Comparison of ENCODE assay signal across 25 cellular contexts in the genomic region with DNA sequence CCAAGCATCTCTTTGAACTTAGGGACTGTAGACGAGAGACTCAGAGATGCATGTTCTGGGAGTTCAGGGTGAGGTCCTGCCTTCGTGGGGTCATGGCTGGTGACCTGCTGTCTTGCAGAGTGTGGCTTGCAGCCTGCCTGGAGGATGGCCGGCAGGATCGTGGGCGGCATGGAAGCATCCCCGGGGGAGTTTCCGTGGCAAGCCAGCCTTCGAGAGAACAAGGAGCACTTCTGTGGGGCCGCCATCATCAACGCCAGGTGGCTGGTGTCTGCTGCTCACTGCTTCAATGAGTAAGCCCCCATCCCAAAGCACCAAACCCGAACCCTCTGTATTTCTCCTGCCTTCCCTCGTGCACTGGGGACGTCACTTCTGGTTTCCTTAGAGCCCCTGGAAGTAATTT. TPM values are rescaled to one million over a fixed set of nuclear protein-coding genes. Genes with fewer than 3 reads are reported as not detected.
DNase-seq lines count a peak whose midpoint lies in the region; ATAC-seq, FAIRE-seq and TF ChIP-seq lines count a peak whose summit lies in the region.
"Had no signal": no experiment of that assay in that cellular context is flagged by ENCODE, and none has a peak within 500 bp of the region (broad histone marks: within the 10 kb centered on the region; RNA-seq: fewer than 3 reads in every experiment).

No MANE protein-coding gene starts in this region.

- H3K4ac ChIP-seq in neuronal stem cell (ENCODE audit: low read length), result no peak overlapping the region

- TF ChIP-seq POLR2A in K562 (conservative IDR thresholded peaks at IDR 0.05) (no peak), upper lobe of left lung (IDR thresholded peaks at IDR 0.05) (no peak)

- intact Hi-C loops in K562 (cut with micrococcal nuclease), result no loop called here

- no peak for FAIRE-seq in K562 (lab: Jason Lieb, UNC)
- FAIRE-seq: A549, GM12892, GM19239 had no signal

- H3K4me2 ChIP-seq in BLaER1 (peak overlapping the region; percentile 59), K562 (ENCODE audit: insufficient read depth, low read length) (no peak overlapping the region), neuronal stem cell (ENCODE audit: insufficient read depth, low read length, poor library complexity, severe bottlenecking) (no peak overlapping the region)
- H3K4me2 ChIP-seq: A549 had no signal

- H2BK12ac ChIP-seq in neuronal stem cell (ENCODE audit: low read length), result no peak overlapping the region

- H2BK120ac ChIP-seq in neuronal stem cell (ENCODE audit: low read depth, low read length), result no peak overlapping the region

- H3K27ac ChIP-seq in BLaER1 (no peak overlapping the region), K562 (ENCODE audit: extremely low read depth, low read depth, low read length) (no peak overlapping the region), neuronal stem cell (replicated peaks; ENCODE audit: low read length) (no peak overlapping the region), upper lobe of left lung (no peak overlapping the region)
- H3K27ac ChIP-seq: A549 had no signal

- no peak for TF ChIP-seq RAD21 in K562 (CRISPR knock-in tag; conservative IDR thresholded peaks at IDR 0.05 in 1 of 2, IDR thresholded peaks at IDR 0.05 in 1 of 2)

- H3K9me3 ChIP-seq in BLaER1 (peaks cover 7% of the 10 kb centered on the region), K562 (replicated peaks; ENCODE audit: control insufficient read depth, insufficient read depth, low read depth, low read length) (no peaks in the 10 kb centered on the region; the same call in 1 of the 2 replicates), neuronal stem cell (replicated peaks in 1 of 2; ENCODE audit: control insufficient read depth in 2 of 2, insufficient read depth in 1 of 2, low read depth in 1 of 2, low read length in 2 of 2) (peaks cover 0 to 2% of the 10 kb centered on the region in 2 donors), upper lobe of left lung (peaks cover 0 to 2% (median 0%) of the 10 kb centered on the region in 4 donors)
- H3K9me3 ChIP-seq: A549 had no signal

- no peaks in the 10 kb centered on the region for H3K79me1 ChIP-seq in neuronal stem cell (ENCODE audit: low read depth, low read length)

- H2BK15ac ChIP-seq in neuronal stem cell (ENCODE audit: low read length), result no peak overlapping the region

- peak overlapping the region; percentile 85 for H3K18ac ChIP-seq in neuronal stem cell (ENCODE audit: low read length)

- no peaks in the 10 kb centered on the region for H4K20me1 ChIP-seq in BLaER1
- no peaks in the 10 kb centered on the region for H4K20me1 ChIP-seq in K562 (replicated peaks; ENCODE audit: control insufficient read depth, insufficient read depth, low read length)

- TF ChIP-seq EP300 in K562 (IDR thresholded peaks at IDR 0.05; ENCODE audit: low read length) (no peak), upper lobe of left lung (IDR thresholded peaks at IDR 0.05) (no peak)

- 30% methylated on average over 13 of the region's 13 CpGs for WGBS in K562 (ENCODE audit: insufficient coverage, low coverage, missing lambda C conversion rate)
- no CpG with 5 or more reads among the region's 13 CpGs for WGBS in neuronal stem cell (ENCODE audit: extremely low coverage in 2 of 2, insufficient read length in 2 of 2, insufficient replicate concordance in 1 of 2), 2 donors
- 66 to 67% methylated on average over 7 to 13 of the region's 13 CpGs for WGBS in upper lobe of left lung, 2 donors

- peak overlapping the region; percentile 48 for H2AFZ ChIP-seq in K562 (ENCODE audit: low read depth, low read length)
- H2AFZ ChIP-seq in neuronal stem cell (ENCODE audit: low read length), result peak overlapping the region; percentile 18

- no peak for ATAC-seq in K562
- ATAC-seq in GM21528 (IDR thresholded peaks at IDR 0.05; ENCODE audit: low FRiP score, unreplicated experiment), result no peak
- ATAC-seq in upper lobe of left lung (ENCODE audit: low FRiP score in 2 of 2), result no peak
- ATAC-seq: A549 had no signal

- H2AK5ac ChIP-seq in neuronal stem cell (ENCODE audit: low read depth, low read length), result peak overlapping the region; percentile 89

- DNase-seq in GM10248 (ENCODE audit: extremely low spot score) (peak; percentile 5), K562 (ENCODE audit: extremely low read depth in 1 of 4, low spot score in 3 of 4) (peak in 2 of 4 experiments; percentile 3 to 4), neuronal stem cell (ENCODE audit: low spot score) (no peak), NCI-H1930 (lab: John Stamatoyannopoulos, UW) (no peak), upper lobe of left lung (no peak), LoVo (ENCODE audit: low spot score) (no peak)
- DNase-seq: 8988T; ACHN; Calu3; CD4-positive, alpha-beta T cell; CD8-positive, alpha-beta memory T cell; COR-L47; DMS53; DMS79 treated with DMSO at 0.1 percent for 48 hours; GF-D8; GOT3; H7; HCEC 1CT had no signal

- no peaks in the 10 kb centered on the region for H3K36me3 ChIP-seq in BLaER1
- no peaks in the 10 kb centered on the region for H3K36me3 ChIP-seq in K562 (ENCODE audit: control insufficient read depth, insufficient read depth, low read length)
- no peaks in the 10 kb centered on the region for H3K36me3 ChIP-seq in neuronal stem cell (replicated peaks in 1 of 2; ENCODE audit: control insufficient read depth in 2 of 2, insufficient read depth in 2 of 2, low read length in 2 of 2)
- no peaks in the 10 kb centered on the region for H3K36me3 ChIP-seq in upper lobe of left lung

- H3K23ac ChIP-seq in neuronal stem cell (ENCODE audit: low read depth, low read length, poor library complexity), result no peak overlapping the region

- POLR2A ChIA-PET in GM10248 (lab: Yijun Ruan, JAX) (no interaction called here), K562 (lab: Yijun Ruan, JAX) (interaction anchor here (1.0 to 1.7 kb wide), 2 partner anchors 13 to 23 kb away, joined by 3 to 4 read pairs; no protein-coding TSS in a partner anchor)

- no peak overlapping the region for H2BK5ac ChIP-seq in neuronal stem cell (ENCODE audit: low read length)

- no peak overlapping the region for H3K14ac ChIP-seq in neuronal stem cell (ENCODE audit: low read length)

- in situ Hi-C loops in K562 (cut with MboI), result no loop called here

- no peak for TF ChIP-seq CTCF in GM10248 (IDR thresholded peaks at IDR 0.05; ENCODE audit: control extremely low read depth, extremely low read depth, low read depth, missing control alignments)
- TF ChIP-seq CTCF in K562 (IDR thresholded peaks at IDR 0.05 in 2 of 3, conservative IDR thresholded peaks at IDR 0.05 in 1 of 3; ENCODE audit: insufficient read depth in 2 of 3, low read depth in 1 of 3, low read length in 3 of 3), result no peak
- no peak for TF ChIP-seq CTCF in upper lobe of left lung (IDR thresholded peaks at IDR 0.05)

- H3K9ac ChIP-seq in BLaER1 (no peak overlapping the region), K562 (ENCODE audit: insufficient read depth in 1 of 2, low read depth in 2 of 2, low read length in 2 of 2) (no peak overlapping the region), neuronal stem cell (ENCODE audit: low read depth, low read length, poor library complexity) (no peak overlapping the region)

- no peaks in the 10 kb centered on the region for H3K79me2 ChIP-seq in K562 (ENCODE audit: control insufficient read depth, insufficient read depth, low read length)

- H4K91ac ChIP-seq in neuronal stem cell (ENCODE audit: low read depth, low read length, poor library complexity), result no peak overlapping the region

- H4K8ac ChIP-seq in neuronal stem cell (ENCODE audit: low read depth, low read length), result no peak overlapping the region

- H3K4me1 ChIP-seq in BLaER1 (peaks cover 16% of the 10 kb centered on the region), K562 (replicated peaks in 1 of 2; ENCODE audit: control insufficient read depth in 2 of 2, insufficient read depth in 2 of 2, low read length in 2 of 2) (peaks cover 0 to 24% of the 10 kb centered on the region in 2 experiments; a peak in 3 of 5 replicates), neuronal stem cell (ENCODE audit: control insufficient read depth in 2 of 2, insufficient read depth in 1 of 2, low read depth in 1 of 2, low read length in 2 of 2) (no peaks in the 10 kb centered on the region), upper lobe of left lung (no peaks in the 10 kb centered on the region)
- H3K4me1 ChIP-seq: A549 had no signal

- H3K9me1 ChIP-seq in K562 (ENCODE audit: control insufficient read depth, insufficient read depth, low read length), result no peaks in the 10 kb centered on the region

- CTCF ChIA-PET in GM10248 (lab: Yijun Ruan, JAX) (interaction anchor here (2.5 kb wide), 1 partner anchor 13 kb away, joined by 10 read pairs; no protein-coding TSS in a partner anchor), K562 (lab: Yijun Ruan, JAX; ENCODE audit: low intra/inter-chr PET ratio) (no interaction called here)

- H3K27me3 ChIP-seq in BLaER1, result no peaks in the 10 kb centered on the region
- peaks cover 0 to 3% of the 10 kb centered on the region in 2 experiments; a peak in 2 of 5 replicates for H3K27me3 ChIP-seq in K562 (ENCODE audit: control insufficient read depth in 2 of 2, insufficient read depth in 2 of 2, low read length in 2 of 2)
- no peaks in the 10 kb centered on the region for H3K27me3 ChIP-seq in neuronal stem cell (ENCODE audit: control insufficient read depth in 3 of 3, insufficient read depth in 3 of 3, low read depth in 1 of 3, low read length in 3 of 3)
- no peaks in the 10 kb centered on the region for H3K27me3 ChIP-seq in upper lobe of left lung

- H3K4me3 ChIP-seq in BLaER1 (no peak overlapping the region), K562 (no peak overlapping the region), neuronal stem cell (ENCODE audit: low read length in 2 of 2) (no peak overlapping the region), upper lobe of left lung (no peak overlapping the region)
- H3K4me3 ChIP-seq: A549 had no signal

- no TSS peak for BruUV-seq in K562 (replicated peaks; lab: Mats Ljungman, UMichigan)

RNA-seq across cellular contexts. Expression of gene TIMM13, which starts 22.1 kb away (rescaled TPM):
- total RNA-seq in K562 (2011; cell fraction: chromatin; rRNA removed; ENCODE audit: low replicate concordance), result 33.4 and 83.5 TPM in 2 replicates
- 50.0 and 67.9 TPM in 2 replicates for total RNA-seq in K562 (2011; cell fraction: nucleolus; rRNA removed)
- 30.1 and 33.7 TPM in 2 replicates for total RNA-seq in K562 (2011; cell fraction: nucleoplasm; rRNA removed)
- 112 and 140 TPM in 2 replicates for total RNA-seq in K562 (2014; rRNA removed)
- 13.8 and 18.7 TPM in 2 replicates for total RNA-seq in K562 (2014; rRNA removed; fragmentation: Illumina TruSeq; extraction: Trizol)
- 81.1 and 90.4 TPM in 2 replicates for total RNA-seq in K562 (2015; rRNA removed; fragmentation: Illumina TruSeq; extraction: Trizol)
- 215 and 235 TPM in 2 replicates for total RNA-seq in K562 (2021)
- polyA plus RNA-seq in K562 (2011; rRNA removed), result 35.0 and 50.3 TPM in 2 replicates
- polyA plus RNA-seq in K562 (2011; cell fraction: cytosol; rRNA removed), result 77.5 and 236 TPM in 2 replicates
- polyA plus RNA-seq in K562 (2011; cell fraction: nucleus; rRNA removed), result 41.8 and 63.1 TPM in 2 replicates
- polyA plus RNA-seq in K562 (2012), result 83.8 and 112 TPM in 2 replicates
- 20.3 and 68.0 TPM in 2 replicates for polyA plus RNA-seq in K562 (2014; fragmentation: Illumina TruSeq; extraction: Trizol)
- polyA plus RNA-seq in K562 (2014; fragmentation: Nextera tagmentation; extraction: Ambion mirVana), result 10 to 100 TPM; 17.6 to 71.8 TPM
- 105 and 132 TPM in 2 replicates for polyA plus RNA-seq in K562 (2014; rRNA removed)
- polyA minus RNA-seq in K562 (2011; rRNA and poly(A)+ RNA removed), result 4.1 and 9.6 TPM in 2 replicates
- 27.2 and 34.0 TPM in 2 replicates for polyA minus RNA-seq in K562 (2011; cell fraction: cytosol; rRNA and poly(A)+ RNA removed)
- polyA minus RNA-seq in K562 (2011; cell fraction: nucleus; rRNA and poly(A)+ RNA removed), result 18.0 and 20.1 TPM in 2 replicates
- 75.3 TPM for polyA plus RNA-seq in neuronal stem cell (2013, experiment 1 of 2)
- polyA plus RNA-seq in neuronal stem cell (2013, experiment 2 of 2), result 72.7 TPM
- 10 to 100 TPM; 26.2 to 82.3 (median 40.0) TPM for total RNA-seq in upper lobe of left lung

RNA-seq across cellular contexts. Expression of gene TMPRSS9, which starts 45.2 kb away (rescaled TPM):
- 1.7 TPM in 1 of 2 replicates, not detected in the other for total RNA-seq in K562 (2011; cell fraction: chromatin; rRNA removed; ENCODE audit: low replicate concordance)
- total RNA-seq in K562 (2011; cell fraction: nucleolus; rRNA removed), result 0.33 and 0.66 TPM in 2 replicates
- total RNA-seq in K562 (2011; cell fraction: nucleoplasm; rRNA removed), result 0.15 TPM in 1 of 2 replicates, not detected in the other
- total RNA-seq in K562 (2014; rRNA removed) (not detected in 2 replicates), K562 (2014; rRNA removed; fragmentation: Illumina TruSeq; extraction: Trizol) (not detected in 2 replicates), K562 (2015; rRNA removed; fragmentation: Illumina TruSeq; extraction: Trizol) (not detected in 2 replicates), K562 (2021) (0.11 TPM in 1 of 2 replicates, not detected in the other), upper lobe of left lung (under 1 TPM in 4 of 6 donors, not detected in 2; 0.14 to 0.55 (median 0.26) TPM)
- polyA plus RNA-seq in K562 (2011; rRNA removed) (0.01 TPM in 1 of 2 replicates, not detected in the other), K562 (2014; fragmentation: Illumina TruSeq; extraction: Trizol) (not detected in 2 replicates), K562 (2014; fragmentation: Nextera tagmentation; extraction: Ambion mirVana) (not detected), K562 (2014; rRNA removed) (0.03 TPM in 1 of 2 replicates, not detected in the other)
- 0.03 TPM in 1 of 2 replicates, not detected in the other for polyA plus RNA-seq in K562 (2011; cell fraction: cytosol; rRNA removed)
- 0.04 and 0.24 TPM in 2 replicates for polyA plus RNA-seq in K562 (2011; cell fraction: nucleus; rRNA removed)
- polyA plus RNA-seq in K562 (2012), result 0.34 and 2.1 TPM in 2 replicates
- polyA minus RNA-seq in K562 (2011; rRNA and poly(A)+ RNA removed), result not detected in 2 replicates
- not detected in 2 replicates for polyA minus RNA-seq in K562 (2011; cell fraction: cytosol; rRNA and poly(A)+ RNA removed)
- 0.11 TPM in 1 of 2 replicates, not detected in the other for polyA minus RNA-seq in K562 (2011; cell fraction: nucleus; rRNA and poly(A)+ RNA removed)
- 0.04 TPM for polyA plus RNA-seq in neuronal stem cell (2013, experiment 1 of 2)
- 0.03 TPM for polyA plus RNA-seq in neuronal stem cell (2013, experiment 2 of 2)
- total RNA-seq: Calu3; CD4-positive, alpha-beta T cell; CD8-positive, alpha-beta memory T cell; Daoy; H7 had no signal
- polyA plus RNA-seq: BJ; CD8-positive, alpha-beta memory T cell had no signal

RNA-seq across cellular contexts. Expression of gene LMNB2, which starts 51.5 kb away (rescaled TPM):
- 40.1 and 85.1 TPM in 2 replicates for total RNA-seq in K562 (2011; cell fraction: chromatin; rRNA removed; ENCODE audit: low replicate concordance)
- total RNA-seq in K562 (2011; cell fraction: nucleolus; rRNA removed), result 40.9 and 42.2 TPM in 2 replicates
- total RNA-seq in K562 (2011; cell fraction: nucleoplasm; rRNA removed), result 35.7 and 48.3 TPM in 2 replicates
- total RNA-seq in K562 (2014; rRNA removed) (133 and 141 TPM in 2 replicates), K562 (2014; rRNA removed; fragmentation: Illumina TruSeq; extraction: Trizol) (46.8 and 52.9 TPM in 2 replicates), K562 (2015; rRNA removed; fragmentation: Illumina TruSeq; extraction: Trizol) (105 and 106 TPM in 2 replicates), K562 (2021) (98.3 and 123 TPM in 2 replicates), upper lobe of left lung (10 to 100 TPM; 15.7 to 49.7 (median 28.2) TPM)
- polyA plus RNA-seq in K562 (2011; rRNA removed) (90.3 and 94.7 TPM in 2 replicates), K562 (2014; fragmentation: Illumina TruSeq; extraction: Trizol) (117 and 161 TPM in 2 replicates), K562 (2014; fragmentation: Nextera tagmentation; extraction: Ambion mirVana) (under 1 TPM; 0.48 to 0.71 TPM), K562 (2014; rRNA removed) (94.5 and 105 TPM in 2 replicates)
- polyA plus RNA-seq in K562 (2011; cell fraction: cytosol; rRNA removed), result 191 and 212 TPM in 2 replicates
- polyA plus RNA-seq in K562 (2011; cell fraction: nucleus; rRNA removed), result 59.1 and 76.5 TPM in 2 replicates
- 58.8 and 94.2 TPM in 2 replicates for polyA plus RNA-seq in K562 (2012)
- polyA minus RNA-seq in K562 (2011; rRNA and poly(A)+ RNA removed), result 57.4 and 85.2 TPM in 2 replicates
- polyA minus RNA-seq in K562 (2011; cell fraction: cytosol; rRNA and poly(A)+ RNA removed), result 48.5 and 69.4 TPM in 2 replicates
- polyA minus RNA-seq in K562 (2011; cell fraction: nucleus; rRNA and poly(A)+ RNA removed), result 10.8 and 13.6 TPM in 2 replicates
- 123 TPM for polyA plus RNA-seq in neuronal stem cell (2013, experiment 1 of 2)
- polyA plus RNA-seq in neuronal stem cell (2013, experiment 2 of 2), result 124 TPM
